8 cellular contexts compared by ENCODE assay signal in genomic region chr4:1856071-1856919, GRCh38. TPM values are rescaled to one million over a fixed set of nuclear protein-coding genes. Genes with fewer than 3 reads are reported as not detected.
A peak's percentile ranks its signal among the peaks of the same experiment; 100 is the strongest.
DNase-seq lines count a peak whose midpoint lies in the region; ATAC-seq, FAIRE-seq and TF ChIP-seq lines count a peak whose summit lies in the region.

TSS of gene LETM1 (minus strand) at chr4:1856156. CDS start at chr4:1855950, 206 bp downstream.

- no peak for FAIRE-seq in bronchial epithelial cell (lab: Jason Lieb, UNC)

- no peak for TF ChIP-seq CTCF in AG04450 (IDR thresholded peaks at IDR 0.05; ENCODE audit: low read depth, low read length)
- TF ChIP-seq CTCF in WI38 (IDR thresholded peaks at IDR 0.05; ENCODE audit: low read depth, low read length): no peak
- TF ChIP-seq CTCF in bronchial epithelial cell (IDR thresholded peaks at IDR 0.05; ENCODE audit: insufficient read depth, low read length, severe bottlenecking): no peak
- peak in 6 of 11 experiments; percentile 0 to 45 (median 4) for TF ChIP-seq CTCF in spleen (IDR thresholded peaks at IDR 0.05 in 8 of 11, conservative IDR thresholded peaks at IDR 0.05 in 3 of 11)

- H3K27ac ChIP-seq in AG04450 (ENCODE audit: low read depth, low read length) (peak within 1 kb of the TSS; percentile 57), spleen (peak within 1 kb of the TSS; percentile 75 to 90 (median 84))

- H3K4me3 Mint-ChIP-seq in immature natural killer cell: peak within 1 kb of the TSS; percentile 75 to 85 (median 84)

- peaks cover 31 to 42% of the 10 kb centered on the region in 2 donors for H3K4me1 Mint-ChIP-seq in immature natural killer cell

- H3K27ac Mint-ChIP-seq in immature natural killer cell: peak within 1 kb of the TSS; percentile 45 to 74 (median 51)

- intact Hi-C loops in spleen (cut with DNase I; ENCODE audit: low total_unique reads): no loop called here

- H3K9me3 ChIP-seq in AG04450 (ENCODE audit: control insufficient read depth, insufficient read depth, low read length) (no peaks in the 10 kb centered on the region; the same call in 1 of the 2 replicates), spleen (no peaks in the 10 kb centered on the region)

- peak in 1 of 3 donors; percentile 25 for TF ChIP-seq POLR2A in spleen (IDR thresholded peaks at IDR 0.05)

- no peaks in the 10 kb centered on the region for H3K36me3 ChIP-seq in bronchial epithelial cell (ENCODE audit: control insufficient read depth, insufficient read depth, low read length)
- H3K36me3 ChIP-seq in spleen: peaks cover 0 to 4% (median 0%) of the 10 kb centered on the region in 6 donors

- H3K4me1 ChIP-seq in spleen: peaks cover 15 to 68% (median 42%) of the 10 kb centered on the region in 6 donors

- H3K36me3 Mint-ChIP-seq in immature natural killer cell: no peaks in the 10 kb centered on the region

- CTCF ChIA-PET in AG04450 (lab: Charles Lee): interaction anchor here (0.6 to 2.2 kb wide), 4 partner anchors 43 to 129 kb away, joined by 3 to 6 read pairs (median 3); no protein-coding TSS in a partner anchor

- H3K9me3 Mint-ChIP-seq in immature natural killer cell: no peaks in the 10 kb centered on the region

- ATAC-seq in GM18873 (IDR thresholded peaks at IDR 0.05; ENCODE audit: low FRiP score, unreplicated experiment): peak; percentile 81
- peak; percentile 84 for ATAC-seq in HG03139 (IDR thresholded peaks at IDR 0.05; ENCODE audit: unreplicated experiment)

- 0 to 1% (median 1%) methylated on average over 13 to 106 of the region's 106 CpGs for WGBS in spleen, 5 donors

- peaks cover 0 to 4% (median 2%) of the 10 kb centered on the region in 3 donors for H3K27me3 Mint-ChIP-seq in immature natural killer cell (ENCODE audit: low read depth in 3 of 3)

- DNase-seq in AG04450 (ENCODE audit: low read depth, low spot score) (peak; percentile 84), NCI-H2196 treated with DMSO at 0.1 percent for 48 hours (lab: John Stamatoyannopoulos, UW; ENCODE audit: unreplicated experiment) (peak; percentile 85), bronchial epithelial cell (ENCODE audit: low read depth) (peak; percentile 83), immature natural killer cell (peak; percentile 89 to 91 (median 90)), spleen (peak; percentile 100)

- POLR2A ChIA-PET in AG04450 (lab: Yijun Ruan, JAX): interaction anchor here (0.5 to 2.6 kb wide), 6 partner anchors 9 to 668 kb away, joined by 3 to 14 read pairs (median 4); partner anchors contain the start of gene NSD2

- H3K4me3 ChIP-seq in AG04450 (ENCODE audit: low read depth, low read length): peak within 1 kb of the TSS; percentile 86
- H3K4me3 ChIP-seq in WI38 (ENCODE audit: low read depth, low read length): peak within 1 kb of the TSS; percentile 84
- peak within 1 kb of the TSS; percentile 74 for H3K4me3 ChIP-seq in bronchial epithelial cell (ENCODE audit: low read depth, low read length)
- peak within 1 kb of the TSS; percentile 73 to 98 (median 90) for H3K4me3 ChIP-seq in spleen

- H3K27me3 ChIP-seq in AG04450 (ENCODE audit: control insufficient read depth, insufficient read depth, low read length) (no peaks in the 10 kb centered on the region), bronchial epithelial cell (ENCODE audit: control insufficient read depth, insufficient read depth, low read length) (no peaks in the 10 kb centered on the region), spleen (replicated peaks in 1 of 7) (no peaks in the 10 kb centered on the region)

RNA-seq across cellular contexts. Expression of gene LETM1, which starts in this region (rescaled TPM):
- 11.9 and 15.2 TPM in 2 replicates for polyA plus RNA-seq in AG04450 (2011; rRNA removed)
- polyA minus RNA-seq in AG04450 (2011; rRNA and poly(A)+ RNA removed): 32.8 and 36.0 TPM in 2 replicates
- total RNA-seq in bronchial epithelial cell: 109 and 176 TPM in 2 replicates
- polyA plus RNA-seq in immature natural killer cell: 10 to 100 TPM in 2 of 3 donors, 1 to 10 TPM in 1; 8.0 to 17.0 (median 10.6) TPM
- total RNA-seq in spleen: 10 to 100 TPM; 33.2 to 47.7 (median 36.3) TPM
- 10 to 100 TPM in 1 of 3 donors, 1 to 10 TPM in 2; 6.5 to 16.9 (median 7.8) TPM for polyA plus RNA-seq in spleen

Comparison
In these comparisons a context has a peak if more than half of its experiments do, and no peak if none do; other contexts are left out.
1. Peak in every context shown above with its lines: DNase-seq, ATAC-seq, H3K4me3 ChIP-seq and H3K27ac ChIP-seq.
2. CTCF ChIP-seq: peak in spleen (6 of 11); none in AG04450 (single experiment), WI38 (single experiment) and bronchial epithelial cell (single experiment).